28 cellular contexts compared by ENCODE assay signal in the genomic region with DNA sequence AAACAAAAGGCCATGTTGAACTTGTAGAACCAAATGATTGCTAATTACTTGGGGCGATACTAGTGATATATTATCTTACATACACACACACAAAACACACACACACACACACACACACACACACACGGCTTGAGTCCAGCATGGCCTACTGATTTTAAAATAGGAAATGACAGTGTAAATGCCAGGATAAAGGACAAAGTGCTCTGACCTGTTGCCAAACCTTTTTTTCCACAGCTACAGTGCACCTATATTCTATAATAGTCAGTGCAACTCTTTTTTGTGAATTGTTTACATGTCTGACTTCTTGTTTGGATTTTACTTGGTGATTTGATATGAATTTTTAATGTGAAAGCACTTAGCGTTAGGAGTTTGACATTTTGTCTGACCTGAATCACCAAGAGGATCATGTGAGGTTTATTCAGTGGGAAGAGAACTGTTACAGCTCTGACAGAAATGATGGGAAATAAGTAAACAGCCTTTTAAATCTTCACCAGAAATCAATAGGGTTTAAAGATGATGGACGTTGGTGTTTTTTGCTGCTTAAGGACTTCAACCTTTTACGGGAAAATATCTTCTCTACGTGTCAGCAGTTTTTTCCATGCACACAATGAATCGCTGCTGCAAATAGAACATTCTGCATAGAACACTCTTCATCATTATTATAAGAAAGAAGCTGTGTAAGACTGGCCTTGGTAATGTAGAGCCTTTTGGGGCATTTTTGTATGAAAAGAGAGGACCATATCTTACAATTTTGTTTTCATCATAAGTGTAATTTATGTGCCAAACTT.
"Had no signal": no experiment of that assay in that cellular context is flagged by ENCODE, and none has a peak within 500 bp of the region (broad histone marks: within the 10 kb centered on the region; RNA-seq: fewer than 3 reads in every experiment).

No MANE protein-coding gene starts in this region.

- H3K4me1 Mint-ChIP-seq: memory B cell, nephron had no signal

- H3K27ac Mint-ChIP-seq: activated naive CD8-positive, alpha-beta T cell; activated T-cell treated with anti-CD3 and anti-CD28 coated beads, Interleukin-2, amount 50 U/mL, for 24 hours; activated T-helper 2 cell treated with anti-CD3 and anti-CD28 coated beads, Interferon-gamma antibody, Interleukin-2, Interleukin-4, amounts not matched to agents 10 μg/mL and 5 μg/mL and 100 μg/mL, durations not matched to agents 14 hours and 24 hours and 36 hours; dendritic cell treated with granulocyte-macrophage colony-stimulating factor and Interleukin-4, amounts not matched to agents 40 ng/mL and 50 ng/mL, for 4 days; memory B cell had no signal

- H3K4me3 Mint-ChIP-seq: activated naive CD8-positive, alpha-beta T cell; activated T-cell treated with anti-CD3 and anti-CD28 coated beads, Interleukin-2, amount 50 U/mL, for 24 hours; dendritic cell treated with granulocyte-macrophage colony-stimulating factor and Interleukin-4, amounts not matched to agents 40 ng/mL and 50 ng/mL, for 4 days; memory B cell; nephron had no signal

- H3K79me2 ChIP-seq: hepatocyte had no signal

- H2AFZ ChIP-seq: hepatocyte had no signal

- H3K36me3 ChIP-seq: adrenal gland, ascending aorta, brain microvascular endothelial cell, sigmoid colon, vagina had no signal

- H3K9me3 ChIP-seq: adrenal gland, ascending aorta, testis, vagina had no signal

- DNase-seq: activated CD4-positive, alpha-beta T cell treated with anti-CD3 and anti-CD28 coated beads for 1 hour; activated CD8-positive, alpha-beta memory T cell treated with anti-CD3 and anti-CD28 coated beads, Interleukin-2, amount 50 U/mL, for 4 hours; activated naive CD4-positive, alpha-beta T cell; activated T-cell treated with anti-CD3 and anti-CD28 coated beads, Interleukin-2, amount 50 U/mL, for 24 hours; adrenal gland; brain microvascular endothelial cell; caudate nucleus; effector memory CD4-positive, alpha-beta T cell; foreskin melanocyte; kidney glomerular epithelial cell; occipital lobe; posterior cingulate gyrus; sigmoid colon; stimulated activated CD4-positive, alpha-beta T cell treated with anti-CD3 and anti-CD28 coated beads, Interleukin-15, amount 100 ng/mL, for 24 hours; stimulated activated CD8-positive, alpha-beta memory T cell treated with anti-CD3 and anti-CD28 coated beads, Interleukin-4, amount 100 ng/mL, for 48 hours; stimulated activated naive CD4-positive, alpha-beta T cell; T-helper 9 cell; testis; trophoblast cell had no signal

- H3K27ac ChIP-seq: adrenal gland, ascending aorta, brain microvascular endothelial cell, hepatocyte, sigmoid colon, testis, vagina had no signal

- H3K27me3 Mint-ChIP-seq: activated naive CD8-positive, alpha-beta T cell; activated T-cell treated with anti-CD3 and anti-CD28 coated beads, Interleukin-2, amount 50 U/mL, for 24 hours; dendritic cell treated with granulocyte-macrophage colony-stimulating factor and Interleukin-4, amounts not matched to agents 40 ng/mL and 50 ng/mL, for 4 days; memory B cell had no signal

- H3K4me3 ChIP-seq: adrenal gland, ascending aorta, hepatocyte, sigmoid colon, smooth muscle cell, testis, vagina had no signal

- H3K4me1 ChIP-seq: adrenal gland, ascending aorta, sigmoid colon, testis, vagina had no signal

- H3K27me3 ChIP-seq: adrenal gland, ascending aorta, brain microvascular endothelial cell, hepatocyte, sigmoid colon, testis, vagina had no signal

- H3K36me3 Mint-ChIP-seq: activated naive CD8-positive, alpha-beta T cell; memory B cell had no signal

- H3K4me2 ChIP-seq: hepatocyte, smooth muscle cell had no signal

- H3K9me3 Mint-ChIP-seq: activated T-helper 2 cell treated with anti-CD3 and anti-CD28 coated beads, Interferon-gamma antibody, Interleukin-2, Interleukin-4, amounts not matched to agents 10 μg/mL and 5 μg/mL and 100 μg/mL, durations not matched to agents 14 hours and 24 hours and 36 hours had no signal
